ENCODE assay signal across 8 cellular contexts in the genomic region with DNA sequence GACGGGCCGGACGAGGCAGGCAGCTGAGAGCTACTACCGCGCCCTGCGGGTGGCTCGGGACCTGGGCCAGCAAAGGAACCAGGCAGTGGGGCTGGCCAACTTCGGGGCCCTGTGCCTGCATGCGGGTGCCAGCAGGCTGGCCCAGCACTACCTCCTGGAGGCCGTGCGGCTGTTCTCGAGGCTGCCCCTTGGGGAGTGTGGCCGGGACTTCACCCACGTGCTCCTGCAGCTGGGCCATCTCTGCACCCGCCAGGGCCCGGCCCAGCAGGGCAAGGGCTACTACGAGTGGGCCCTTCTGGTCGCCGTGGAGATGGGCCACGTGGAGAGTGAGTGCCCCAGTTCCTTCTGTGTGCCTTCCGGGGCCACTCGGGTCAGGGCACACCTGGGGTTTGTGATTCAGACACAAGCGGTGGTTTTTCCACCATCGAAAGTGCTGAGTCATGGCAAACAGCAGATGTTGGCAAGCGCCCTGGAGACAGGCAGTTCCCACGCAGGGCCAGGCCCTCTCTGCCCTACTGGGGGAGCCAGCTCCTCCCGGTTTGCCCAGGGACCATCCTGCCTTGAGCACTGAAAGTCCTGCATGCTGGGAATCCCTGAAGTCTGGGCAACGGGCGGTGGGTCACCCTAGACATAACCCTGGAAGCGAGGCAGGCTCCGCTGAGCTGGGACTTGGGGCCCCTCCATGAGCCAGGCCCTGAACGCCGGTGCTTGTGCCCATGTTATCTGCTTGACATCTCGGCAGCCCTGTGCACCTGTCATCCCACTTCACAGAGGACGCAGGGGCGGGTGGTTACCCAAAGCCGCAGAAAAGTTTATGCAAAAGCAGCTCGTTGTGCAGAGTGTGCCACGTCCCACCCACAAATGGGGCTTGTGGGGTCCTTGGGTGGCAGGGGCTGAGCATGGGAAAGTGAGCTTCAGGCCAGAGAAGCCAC.
A peak's percentile ranks its signal among the peaks of the same experiment; 100 is the strongest.
DNase-seq lines count a peak whose midpoint lies in the region; ATAC-seq, FAIRE-seq and TF ChIP-seq lines count a peak whose summit lies in the region.

No MANE protein-coding gene starts in this region.

- peaks cover 25% of the 10 kb centered on the region for H3K36me3 Mint-ChIP-seq in memory B cell

- peak; percentile 70 for ATAC-seq in GM21423 (IDR thresholded peaks at IDR 0.05; ENCODE audit: unreplicated experiment)
- ATAC-seq in memory B cell (ENCODE audit: low read depth) = peak; percentile 78

- no peaks in the 10 kb centered on the region for H3K27me3 Mint-ChIP-seq in memory B cell

- FAIRE-seq in HTR-8/SVneo (lab: Jason Lieb, UNC) (no peak), D721Med (lab: Jason Lieb, UNC) (no peak)

- H3K9me3 Mint-ChIP-seq in memory B cell = no peaks in the 10 kb centered on the region

- TF ChIP-seq CTCF in cardiac fibroblast (IDR thresholded peaks at IDR 0.05; ENCODE audit: low read depth, low read length) (no peak), D721Med (IDR thresholded peaks at IDR 0.05; ENCODE audit: insufficient read depth, missing control alignments) (no peak)

- DNase-seq in COLO668 (lab: John Stamatoyannopoulos, UW; ENCODE audit: unreplicated experiment) (peak; percentile 89), HTR-8/SVneo (ENCODE audit: insufficient read length, low spot score) (peak; percentile 28), cardiac fibroblast (ENCODE audit: low read depth in 2 of 2) (peak; percentile 85 to 88), memory B cell (ENCODE audit: low spot score in 2 of 2) (peak; percentile 60 to 65), D721Med (ENCODE audit: insufficient read length, low spot score) (no peak)
- DNase-seq in activated CD4-positive, CD25-positive, alpha-beta regulatory T cell (lab: John Stamatoyannopoulos, UW) = peak; percentile 27 to 63 (median 46)
- peak; percentile 14 to 34 for DNase-seq in stimulated activated CD8-positive, alpha-beta memory T cell treated with anti-CD3 and anti-CD28 coated beads, Interleukin-7, amount 100 ng/mL, for 1 hour (ENCODE audit: low read depth in 2 of 2)

- peak overlapping the region; percentile 85 for H3K27ac Mint-ChIP-seq in memory B cell

- peaks cover 15% of the 10 kb centered on the region for H3K4me1 Mint-ChIP-seq in memory B cell

- H3K4me3 Mint-ChIP-seq in memory B cell = peak overlapping the region; percentile 63

- no peak overlapping the region for H3K4me3 ChIP-seq in cardiac fibroblast (replicated peaks in 1 of 2; ENCODE audit: low read depth in 2 of 2, low read length in 2 of 2)
